In the genomic region with DNA sequence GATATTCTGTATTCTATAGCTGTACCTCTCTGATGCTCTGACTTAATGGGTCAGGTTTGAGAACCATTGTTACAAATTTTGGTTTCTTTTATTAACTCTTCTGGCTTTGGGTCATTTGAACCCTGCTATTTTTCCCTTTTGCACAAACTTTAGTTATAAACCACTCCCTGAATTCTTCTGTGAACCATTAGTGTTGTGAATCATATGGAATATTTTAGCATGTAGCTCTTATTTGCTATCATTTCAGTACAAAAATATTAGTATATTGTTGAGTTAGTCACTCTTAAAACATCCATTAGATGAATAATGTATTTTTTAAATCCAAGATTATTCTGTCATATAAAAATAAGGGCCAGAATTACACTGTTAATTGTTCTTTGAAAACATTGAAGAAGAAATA, we compare ENCODE assay signal across 1 cellular context.
TF ChIP-seq lines count a peak whose summit lies in the region.

No MANE protein-coding gene starts in this region.

TF ChIP-seq in A549, 52 proteins besides CTCF, POLR2A, EP300 and RAD21 (continued from another document):
- no peak for TF ChIP-seq ELK1 (IDR thresholded peaks at IDR 0.05; ENCODE audit: low read depth, low read length)
- TF ChIP-seq RNF2 (IDR thresholded peaks at IDR 0.05; ENCODE audit: borderline replicate concordance, low read depth): no peak
- no peak for TF ChIP-seq HOXB13 (CRISPR knock-in tag; IDR thresholded peaks at IDR 0.05; ENCODE audit: low read depth)
- TF ChIP-seq SREBF2 (IDR thresholded peaks at IDR 0.05): no peak
- TF ChIP-seq, protein P1, sequence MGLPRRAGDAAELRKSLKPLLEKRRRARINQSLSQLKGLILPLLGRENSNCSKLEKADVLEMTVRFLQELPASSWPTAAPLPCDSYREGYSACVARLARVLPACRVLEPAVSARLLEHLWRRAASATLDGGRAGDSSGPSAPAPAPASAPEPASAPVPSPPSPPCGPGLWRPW (IDR thresholded peaks at IDR 0.05): no peak
- TF ChIP-seq NFE2L2 (conservative IDR thresholded peaks at IDR 0.05; ENCODE audit: low read length): no peak
- no peak for TF ChIP-seq CBX2 (IDR thresholded peaks at IDR 0.05; ENCODE audit: borderline replicate concordance, low read depth)
- TF ChIP-seq, protein P2, sequence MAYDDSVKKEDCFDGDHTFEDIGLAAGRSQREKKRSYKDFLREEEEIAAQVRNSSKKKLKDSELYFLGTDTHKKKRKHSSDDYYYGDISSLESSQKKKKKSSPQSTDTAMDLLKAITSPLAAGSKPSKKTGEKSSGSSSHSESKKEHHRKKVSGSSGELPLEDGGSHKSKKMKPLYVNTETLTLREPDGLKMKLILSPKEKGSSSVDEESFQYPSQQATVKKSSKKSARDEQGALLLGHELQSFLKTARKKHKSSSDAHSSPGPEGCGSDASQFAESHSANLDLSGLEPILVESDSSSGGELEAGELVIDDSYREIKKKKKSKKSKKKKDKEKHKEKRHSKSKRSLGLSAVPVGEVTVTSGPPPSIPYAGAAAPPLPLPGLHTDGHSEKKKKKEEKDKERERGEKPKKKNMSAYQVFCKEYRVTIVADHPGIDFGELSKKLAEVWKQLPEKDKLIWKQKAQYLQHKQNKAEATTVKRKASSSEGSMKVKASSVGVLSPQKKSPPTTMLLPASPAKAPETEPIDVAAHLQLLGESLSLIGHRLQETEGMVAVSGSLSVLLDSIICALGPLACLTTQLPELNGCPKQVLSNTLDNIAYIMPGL (CRISPR knock-in tag; IDR thresholded peaks at IDR 0.05; ENCODE audit: borderline replicate concordance): no peak
TF ChIP-seq in A549: peak in this region for 0.
